Comparison of ENCODE assay signal across 8 cellular contexts in the genomic region with DNA sequence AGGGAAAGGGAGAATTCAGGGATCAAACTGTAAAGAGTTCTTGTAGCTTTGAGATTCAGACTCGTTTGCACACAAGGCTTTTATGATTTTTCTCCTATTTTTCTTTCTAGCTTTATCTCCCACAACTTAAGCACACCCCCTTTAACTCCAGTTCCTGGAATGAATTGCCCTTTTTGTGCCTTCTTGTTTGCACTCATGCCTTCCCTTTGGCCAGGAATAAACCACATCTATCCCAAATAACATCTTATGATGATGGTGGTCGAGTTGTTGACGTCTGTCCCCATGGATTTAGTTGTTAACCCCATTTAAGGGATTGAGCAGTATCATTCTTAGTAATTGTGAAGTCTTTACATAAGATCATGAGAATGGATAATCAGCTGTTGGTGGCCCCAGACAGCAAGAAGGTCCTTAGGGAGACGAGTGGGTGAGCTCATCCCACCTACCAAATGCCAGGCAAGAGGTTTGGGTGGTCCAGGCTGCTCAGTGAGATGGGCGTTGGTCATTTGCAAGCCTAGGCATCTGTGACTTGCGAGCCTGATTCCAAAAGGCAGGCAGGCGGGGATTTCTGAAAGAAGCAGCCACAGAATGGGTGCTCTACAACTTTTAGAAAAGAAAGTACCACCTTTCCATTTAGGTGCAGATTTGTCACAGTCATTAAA. TPM values are rescaled to one million over a fixed set of nuclear protein-coding genes. Genes with fewer than 3 reads are reported as not detected.
DNase-seq lines count a peak whose midpoint lies in the region; ATAC-seq and TF ChIP-seq lines count a peak whose summit lies in the region.
"Had no signal": no experiment of that assay in that cellular context is flagged by ENCODE, and none has a peak within 500 bp of the region (broad histone marks: within the 10 kb centered on the region; RNA-seq: fewer than 3 reads in every experiment).

No MANE protein-coding gene starts in this region.

- POLR2A ChIA-PET in activated CD8-positive, alpha-beta T cell treated with anti-CD3 and anti-CD28 coated beads for 36 hours (lab: Charles Lee): interaction anchor here (0.8 to 4.7 kb wide), 12 partner anchors 12 to 256 kb away, joined by 3 to 21 read pairs (median 4); partner anchors contain the start of gene SERPINB1

- H3K27ac ChIP-seq in iPS-18a (ENCODE audit: low read length): no peak overlapping the region
- H3K27ac ChIP-seq in stomach: peak overlapping the region in 2 of 5 donors; percentile 4 to 96

- peak overlapping the region; percentile 92 for H3K4me3 ChIP-seq in iPS-18a (ENCODE audit: low read length)
- peak overlapping the region; percentile 90 to 92 (median 91) for H3K4me3 ChIP-seq in stomach

- H3K27me3 ChIP-seq in iPS-18a (ENCODE audit: control insufficient read depth, insufficient read depth, low read length) (no peaks in the 10 kb centered on the region), stomach (no peaks in the 10 kb centered on the region)

- H3K36me3 ChIP-seq in iPS-18a (ENCODE audit: control insufficient read depth, low read depth, low read length): no peaks in the 10 kb centered on the region
- H3K36me3 ChIP-seq in stomach: peaks cover 0 to 23% (median 7%) of the 10 kb centered on the region in 4 donors

- peak overlapping the region; percentile 92 for H3K4me3 Mint-ChIP-seq in HFFc6
- H3K4me3 Mint-ChIP-seq in activated CD8-positive, alpha-beta T cell treated with anti-CD3 and anti-CD28 coated beads for 36 hours: peak overlapping the region; percentile 80

- peaks cover 7% of the 10 kb centered on the region; the same call in 1 of the 2 replicates for H3K36me3 Mint-ChIP-seq in HFFc6 (ENCODE audit: low read depth)
- H3K36me3 Mint-ChIP-seq in activated CD8-positive, alpha-beta T cell treated with anti-CD3 and anti-CD28 coated beads for 36 hours (ENCODE audit: low read depth): peaks cover 32% of the 10 kb centered on the region

- peak overlapping the region; percentile 69 for H3K27ac Mint-ChIP-seq in HFFc6
- no peak overlapping the region for H3K27ac Mint-ChIP-seq in activated CD8-positive, alpha-beta T cell treated with anti-CD3 and anti-CD28 coated beads for 36 hours

- H3K9me3 ChIP-seq in iPS-18a (ENCODE audit: control insufficient read depth, low read depth, low read length) (no peaks in the 10 kb centered on the region), stomach (no peaks in the 10 kb centered on the region)

- peaks cover 22% of the 10 kb centered on the region for H3K4me1 ChIP-seq in iPS-18a (ENCODE audit: control insufficient read depth, low read depth, low read length)
- peaks cover 25 to 57% (median 46%) of the 10 kb centered on the region in 4 donors for H3K4me1 ChIP-seq in stomach

- intact Hi-C loops in activated CD8-positive, alpha-beta T cell treated with anti-CD3 and anti-CD28 coated beads for 36 hours (cut with micrococcal nuclease): no loop called here
- intact Hi-C loops in stomach (cut with DNase I; ENCODE audit: low total_unique reads): no loop called here

- CTCF ChIA-PET in activated CD8-positive, alpha-beta T cell treated with anti-CD3 and anti-CD28 coated beads for 36 hours (lab: Charles Lee): interaction anchor here (0.7 to 6.3 kb wide), 11 partner anchors 9 to 222 kb away, joined by 3 to 32 read pairs (median 5); partner anchors contain the start of genes MYLK4 and SERPINB1

- no peak overlapping the region for H3K9ac ChIP-seq in iPS-18a (ENCODE audit: low read length)

- 28 to 34% (median 30%) methylated on average over 7 of the region's 7 CpGs for WGBS in stomach, 5 donors

- DNase-seq in HFFc6 (no peak), stomach (no peak), NCI-H187 treated with DMSO at 0.1 percent for 48 hours (lab: John Stamatoyannopoulos, UW) (no peak), NCI-H524 (lab: John Stamatoyannopoulos, UW) (no peak)
- no peak for DNase-seq in activated CD8-positive, alpha-beta T cell treated with anti-CD3 and anti-CD28 coated beads for 36 hours
- DNase-seq: activated gamma-delta T cell treated with Interleukin-2 at 50 U/mL for 16 hours had no signal

- no peak for TF ChIP-seq CTCF in HFFc6 (IDR thresholded peaks at IDR 0.05)
- TF ChIP-seq CTCF in activated CD8-positive, alpha-beta T cell treated with anti-CD3 and anti-CD28 coated beads for 36 hours (IDR thresholded peaks at IDR 0.05): no peak
- no peak for TF ChIP-seq CTCF in stomach (IDR thresholded peaks at IDR 0.05)

- peaks cover 58% of the 10 kb centered on the region for H3K4me1 Mint-ChIP-seq in HFFc6 (ENCODE audit: low read depth)
- peaks cover 49% of the 10 kb centered on the region for H3K4me1 Mint-ChIP-seq in activated CD8-positive, alpha-beta T cell treated with anti-CD3 and anti-CD28 coated beads for 36 hours (ENCODE audit: low read depth)

- no peak for TF ChIP-seq POLR2A in stomach (IDR thresholded peaks at IDR 0.05)

- H3K27me3 Mint-ChIP-seq in HFFc6 (ENCODE audit: insufficient read depth): 0 out of 2 replicates have a peak, but pooled peaks cover 1% of the 10 kb centered on the region
- no peaks in the 10 kb centered on the region for H3K27me3 Mint-ChIP-seq in activated CD8-positive, alpha-beta T cell treated with anti-CD3 and anti-CD28 coated beads for 36 hours

- no peak for TF ChIP-seq EP300 in stomach (IDR thresholded peaks at IDR 0.05)

- ATAC-seq in activated CD8-positive, alpha-beta T cell treated with anti-CD3 and anti-CD28 coated beads for 36 hours: no peak
- ATAC-seq in GM21423 (IDR thresholded peaks at IDR 0.05; ENCODE audit: unreplicated experiment): no peak

- H3K9me3 Mint-ChIP-seq in HFFc6: no peaks in the 10 kb centered on the region; the same call in 1 of the 2 replicates
- peaks cover 3% of the 10 kb centered on the region for H3K9me3 Mint-ChIP-seq in activated CD8-positive, alpha-beta T cell treated with anti-CD3 and anti-CD28 coated beads for 36 hours

RNA-seq across cellular contexts. Expression of gene WRNIP1, which starts 2.3 kb away (rescaled TPM):
- 10 to 100 TPM; 31.9 to 40.4 (median 33.5) TPM for total RNA-seq in HFFc6 (2021; fragmentation: NEBNext Ultra II Directional; extraction: Animal tissue kit (Norgen Biotek cat#: 25700))
- total RNA-seq in activated CD8-positive, alpha-beta T cell treated with anti-CD3 and anti-CD28 coated beads for 36 hours: 10 to 100 TPM; 36.1 to 36.6 TPM
- total RNA-seq in stomach: 100 to 1,000 TPM in 1 of 5 donors, 10 to 100 TPM in 4; 29.7 to 196 (median 39.7) TPM
- polyA plus RNA-seq in stomach: 10 to 100 TPM; 32.2 to 51.4 (median 37.3) TPM

RNA-seq across cellular contexts. Expression of gene MYLK4, which starts 16.7 kb away (rescaled TPM):
- under 1 TPM; 0.10 to 0.21 (median 0.12) TPM for total RNA-seq in HFFc6 (2021; fragmentation: NEBNext Ultra II Directional; extraction: Animal tissue kit (Norgen Biotek cat#: 25700))
- under 1 TPM; 0.09 to 0.11 TPM for total RNA-seq in activated CD8-positive, alpha-beta T cell treated with anti-CD3 and anti-CD28 coated beads for 36 hours
- 1 to 10 TPM in 1 of 5 donors, under 1 TPM in 1, not detected in 3; 0.87 to 1.3 TPM for total RNA-seq in stomach
- polyA plus RNA-seq in stomach: under 1 TPM; 0.12 to 0.43 (median 0.15) TPM
